8 cellular contexts compared by ENCODE assay signal in genomic region chr20:4161447-4162251, GRCh38. TPM values are rescaled to one million over a fixed set of nuclear protein-coding genes. Genes with fewer than 3 reads are reported as not detected.
A peak's percentile ranks its signal among the peaks of the same experiment; 100 is the strongest.
DNase-seq lines count a peak whose midpoint lies in the region; ATAC-seq and TF ChIP-seq lines count a peak whose summit lies in the region.

No MANE protein-coding gene starts in this region.

- CTCF ChIA-PET in activated naive CD4-positive, alpha-beta T cell treated with anti-CD3 and anti-CD28 coated beads for 36 hours (lab: Charles Lee) = interaction anchor here (2.1 kb wide), 1 partner anchor 12 kb away, joined by 6 read pairs; no protein-coding TSS in a partner anchor

- in situ Hi-C loops in transverse colon (cut with MboI; ENCODE audit: low pct_ligation_motif_present in 1 of 4, low pct_unique_long_range_greater_than_20kb in 1 of 4, low sequenced_read_pairs in 3 of 4) = loop anchor here in 1 of 4 donors (10.0 kb wide), 1 partner anchor 57 kb away; no protein-coding TSS in a partner anchor

- peak overlapping the region in 3 of 4 donors; percentile 3 to 47 (median 38) for H3K27ac ChIP-seq in transverse colon

- no peak for TF ChIP-seq EP300 in transverse colon (IDR thresholded peaks at IDR 0.05; ENCODE audit: low read depth)

- H3K36me3 Mint-ChIP-seq in activated naive CD4-positive, alpha-beta T cell treated with anti-CD3 and anti-CD28 coated beads for 36 hours (ENCODE audit: low read depth) = no peaks in the 10 kb centered on the region

- peaks cover 0 to 18% (median 11%) of the 10 kb centered on the region in 4 donors for H3K4me1 ChIP-seq in transverse colon

- peaks cover 4% of the 10 kb centered on the region for H3K27me3 Mint-ChIP-seq in activated naive CD4-positive, alpha-beta T cell treated with anti-CD3 and anti-CD28 coated beads for 36 hours (ENCODE audit: low read depth)

- intact Hi-C loops in activated naive CD4-positive, alpha-beta T cell treated with anti-CD3 and anti-CD28 coated beads for 36 hours (cut with micrococcal nuclease) = no loop called here
- intact Hi-C loops in transverse colon (cut with DNase I; ENCODE audit: low total_unique reads) = no loop called here

- DNase-seq in activated naive CD4-positive, alpha-beta T cell treated with anti-CD3 and anti-CD28 coated beads for 36 hours = peak; percentile 18
- DNase-seq in activated naive CD4-positive, alpha-beta T cell treated with Interleukin-2 at 50 U/mL for 16 hours = no peak
- DNase-seq in T follicular helper cell (ENCODE audit: low read depth) (peak; percentile 20), iPS-NIHi11 (ENCODE audit: low spot score) (peak; percentile 65), transverse colon (peak; percentile 83)

- WGBS in transverse colon (ENCODE audit: low coverage in 1 of 2), 2 donors = 32% methylated on average over 26 of the region's 26 CpGs; no CpG with 5 or more reads in 1 of the 2 donors

- no peak overlapping the region for H3K4me3 Mint-ChIP-seq in activated naive CD4-positive, alpha-beta T cell treated with anti-CD3 and anti-CD28 coated beads for 36 hours

- no peaks in the 10 kb centered on the region for H3K9me3 Mint-ChIP-seq in activated naive CD4-positive, alpha-beta T cell treated with anti-CD3 and anti-CD28 coated beads for 36 hours

- H3K27me3 ChIP-seq in transverse colon = no peaks in the 10 kb centered on the region

- H3K4me3 ChIP-seq in transverse colon = no peak overlapping the region

- H3K36me3 ChIP-seq in transverse colon = no peaks in the 10 kb centered on the region

- ATAC-seq in GM19328 (IDR thresholded peaks at IDR 0.05; ENCODE audit: unreplicated experiment) (no peak), HG03095 (IDR thresholded peaks at IDR 0.05; ENCODE audit: unreplicated experiment) (no peak), HG02840 (IDR thresholded peaks at IDR 0.05; ENCODE audit: low FRiP score, unreplicated experiment) (no peak)

- no peak overlapping the region for H3K27ac Mint-ChIP-seq in activated naive CD4-positive, alpha-beta T cell treated with anti-CD3 and anti-CD28 coated beads for 36 hours

- TF ChIP-seq CTCF in transverse colon (IDR thresholded peaks at IDR 0.05) = no peak

- peak; percentile 23 for TF ChIP-seq POLR2A in transverse colon (IDR thresholded peaks at IDR 0.05)

- peaks cover 12% of the 10 kb centered on the region for H3K4me1 Mint-ChIP-seq in activated naive CD4-positive, alpha-beta T cell treated with anti-CD3 and anti-CD28 coated beads for 36 hours (ENCODE audit: low read depth)

- H3K9me3 ChIP-seq in transverse colon = no peaks in the 10 kb centered on the region

RNA-seq across cellular contexts. Expression of gene SMOX, which starts 13.0 kb away (rescaled TPM):
- 1 to 10 TPM; 1.7 to 1.8 TPM for total RNA-seq in activated naive CD4-positive, alpha-beta T cell treated with anti-CD3 and anti-CD28 coated beads for 36 hours
- total RNA-seq in transverse colon = 10 to 100 TPM in 1 of 4 donors, 1 to 10 TPM in 2, not detected in 1; 2.0 to 32.4 (median 4.0) TPM
